In genomic region chr12:57164454-57164853, GRCh38 we compare ENCODE assay signal across 2 cellular contexts.
TF ChIP-seq lines count a peak whose summit lies in the region.

No MANE protein-coding gene starts in this region.

TF ChIP-seq in A549, 52 proteins besides CTCF, POLR2A, EP300 and RAD21:
- TF ChIP-seq REST (IDR thresholded peaks at IDR 0.05) = no peak
- TF ChIP-seq RCOR1 (IDR thresholded peaks at IDR 0.05; ENCODE audit: low read depth, low read length) = 0 out of 2 replicates have a peak, but pooled peaks have one; percentile 38
- TF ChIP-seq KDM1A (IDR thresholded peaks at IDR 0.05; ENCODE audit: low read depth) = 0 out of 2 replicates have a peak, but pooled peaks have one; percentile 52
- TF ChIP-seq JUN (IDR thresholded peaks at IDR 0.05) = no peak
- TF ChIP-seq NPAS2 (CRISPR knock-in tag; IDR thresholded peaks at IDR 0.05; ENCODE audit: borderline replicate concordance) = no peak

TF ChIP-seq in GM23338, 12 proteins besides CTCF, POLR2A, EP300 and RAD21:
- TF ChIP-seq EZH2phosphoT487 (IDR thresholded peaks at IDR 0.05; ENCODE audit: unreplicated experiment) (no peak), ZNF462 (CRISPR knock-in tag; IDR thresholded peaks at IDR 0.05) (no peak), ETS1 (IDR thresholded peaks at IDR 0.05) (no peak), JUNB (IDR thresholded peaks at IDR 0.05; ENCODE audit: unreplicated experiment) (no peak), NANOG (IDR thresholded peaks at IDR 0.05; ENCODE audit: borderline replicate concordance) (no peak), EZH2 (IDR thresholded peaks at IDR 0.05; ENCODE audit: low read depth, unreplicated experiment) (no peak), CREB1 (CRISPR knock-in tag; IDR thresholded peaks at IDR 0.05; ENCODE audit: low read depth) (no peak), STAT1 (IDR thresholded peaks at IDR 0.05; ENCODE audit: unreplicated experiment) (no peak), POLR2AphosphoS5 (IDR thresholded peaks at IDR 0.05; ENCODE audit: low read depth) (no peak), REST (IDR thresholded peaks at IDR 0.05; ENCODE audit: unreplicated experiment) (no peak), ZNF331 (CRISPR knock-in tag; IDR thresholded peaks at IDR 0.05; ENCODE audit: low read depth) (no peak), ZNF114 (CRISPR knock-in tag; IDR thresholded peaks at IDR 0.05) (no peak)
